2 cellular contexts compared by ENCODE assay signal in the genomic region with DNA sequence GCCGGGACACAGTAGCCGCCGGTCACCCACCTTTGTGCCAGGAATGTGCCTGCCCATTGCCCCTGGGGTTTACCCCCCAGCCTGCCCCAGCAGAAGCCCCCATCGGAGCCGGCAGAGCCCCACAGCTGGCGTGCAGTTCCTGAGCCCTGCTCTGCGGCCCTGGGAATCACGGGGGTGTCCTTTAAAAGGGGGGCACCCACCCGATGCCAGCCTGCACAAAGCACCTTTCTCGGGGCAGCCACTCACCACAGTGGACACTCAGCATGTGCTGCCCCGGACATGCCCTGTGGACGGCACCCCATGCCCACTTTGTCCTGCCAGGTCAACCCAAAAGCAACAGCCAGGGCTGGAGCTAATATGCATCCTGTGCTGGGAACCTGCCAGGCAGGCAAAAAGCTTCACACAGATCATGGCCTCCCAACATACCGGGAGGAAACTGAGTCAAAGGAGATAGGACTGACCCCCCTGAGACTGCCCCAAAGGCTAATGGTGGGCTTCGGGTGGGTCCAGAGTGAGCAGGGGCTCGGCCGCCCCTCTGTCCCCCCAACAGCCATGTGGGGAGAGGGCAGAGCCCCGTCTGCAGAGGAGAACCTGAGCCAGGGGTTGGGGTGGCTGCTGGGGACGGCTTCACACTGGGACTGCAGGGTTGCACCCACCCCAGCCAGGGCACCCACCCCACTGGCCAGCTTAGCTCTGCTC.
TF ChIP-seq lines count a peak whose summit lies in the region.

No MANE protein-coding gene starts in this region.

TF ChIP-seq in K562, 482 proteins besides CTCF, POLR2A, EP300 and RAD21:
- TF ChIP-seq ZSCAN29 (IDR thresholded peaks at IDR 0.05) (no peak), MYNN (IDR thresholded peaks at IDR 0.05) (peak; percentile 16; the same call in 1 of the 2 replicates), MYNN (CRISPR knock-in tag; IDR thresholded peaks at IDR 0.05) (no peak), HMGN3 (IDR thresholded peaks at IDR 0.05; ENCODE audit: borderline replicate concordance, extremely low read depth, insufficient read length, low read depth, low read length) (peak; percentile 10), ZNF24 (IDR thresholded peaks at IDR 0.05) (no peak), POLR2G (IDR thresholded peaks at IDR 0.05; ENCODE audit: low read depth, low read length) (peak; percentile 54), ZNF766 (CRISPR knock-in tag; conservative IDR thresholded peaks at IDR 0.05) (0 out of 2 replicates have a peak, but pooled peaks have one; percentile 7)

TF ChIP-seq in HepG2, 621 proteins besides CTCF, POLR2A, EP300 and RAD21:
- no peak for TF ChIP-seq KLF12 (CRISPR knock-in tag; IDR thresholded peaks at IDR 0.05; ENCODE audit: borderline replicate concordance)
- no peak for TF ChIP-seq ATF5 (CRISPR knock-in tag; IDR thresholded peaks at IDR 0.05; ENCODE audit: low read depth)
- TF ChIP-seq, protein P1, sequence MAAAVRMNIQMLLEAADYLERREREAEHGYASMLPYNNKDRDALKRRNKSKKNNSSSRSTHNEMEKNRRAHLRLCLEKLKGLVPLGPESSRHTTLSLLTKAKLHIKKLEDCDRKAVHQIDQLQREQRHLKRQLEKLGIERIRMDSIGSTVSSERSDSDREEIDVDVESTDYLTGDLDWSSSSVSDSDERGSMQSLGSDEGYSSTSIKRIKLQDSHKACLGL (CRISPR knock-in tag; IDR thresholded peaks at IDR 0.05): 0 out of 2 replicates have a peak, but pooled peaks have one; percentile 17
- TF ChIP-seq RBM22 (optimal IDR thresholded peaks at IDR 0.05; ENCODE audit: low read length): peak; percentile 8
- no peak for TF ChIP-seq ARHGAP35 (CRISPR knock-in tag; IDR thresholded peaks at IDR 0.05; ENCODE audit: borderline replicate concordance)
- TF ChIP-seq HMGXB4 (CRISPR knock-in tag; IDR thresholded peaks at IDR 0.05; ENCODE audit: borderline replicate concordance in 1 of 2, low read depth in 1 of 2): no peak
- peak; percentile 67; the same call in 1 of the 2 replicates for TF ChIP-seq HNRNPL (IDR thresholded peaks at IDR 0.05; ENCODE audit: low read depth, low read length)
- no peak for TF ChIP-seq ZNF510 (CRISPR knock-in tag; IDR thresholded peaks at IDR 0.05; ENCODE audit: low read depth)
- TF ChIP-seq AGO2 (optimal IDR thresholded peaks at IDR 0.05; ENCODE audit: low read depth, low read length): peak; percentile 39
